Comparison of ENCODE assay signal across 8 cellular contexts in the genomic region with DNA sequence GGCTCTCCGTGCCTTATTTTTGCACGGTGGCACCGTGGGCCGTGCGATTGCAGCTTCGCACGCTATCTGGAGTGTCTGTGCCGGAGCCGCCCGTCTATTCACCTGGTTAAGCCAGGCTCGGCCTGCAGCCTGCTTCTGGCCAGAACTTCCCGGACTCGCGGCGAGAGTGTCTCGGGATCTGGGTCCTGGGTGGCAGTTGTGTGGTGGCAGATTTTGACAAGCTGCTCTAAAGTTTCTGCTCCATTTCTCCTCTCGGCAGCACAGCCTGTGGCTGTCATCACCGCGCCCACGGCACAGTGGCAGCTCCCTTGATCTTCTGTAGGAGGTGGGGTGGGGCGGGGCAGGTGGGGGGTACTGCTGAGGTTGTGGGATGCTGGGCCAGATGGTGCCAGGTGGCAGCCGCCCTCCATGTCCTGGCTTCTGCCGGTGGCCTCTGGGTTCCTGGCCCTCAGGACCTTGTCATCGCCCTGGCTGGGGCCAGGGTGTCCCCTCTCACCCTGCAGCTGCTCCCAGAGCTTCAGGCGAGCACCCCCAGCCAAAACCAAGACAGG. TPM values are rescaled to one million over a fixed set of nuclear protein-coding genes. Genes with fewer than 3 reads are reported as not detected.
A peak's percentile ranks its signal among the peaks of the same experiment; 100 is the strongest.
DNase-seq lines count a peak whose midpoint lies in the region; ATAC-seq, FAIRE-seq and TF ChIP-seq lines count a peak whose summit lies in the region.

No MANE protein-coding gene starts in this region.

- no TSS peak for BruUV-seq in K562 (replicated peaks; lab: Mats Ljungman, UMichigan)

- H3K27me3 Mint-ChIP-seq in stimulated activated memory B cell treated with anti-CD40 and anti-IgM and Interleukin-4, amounts not matched to agents 10 μg/mL and 1 μg/mL and 100 μg/mL, for 72 hours, result peaks cover 53% of the 10 kb centered on the region

- peak overlapping the region; percentile 54; the same call in 1 of the 2 replicates for H3K4me3 ChIP-seq in K562
- peak overlapping the region; percentile 25 to 57 for H3K4me3 ChIP-seq in left lung

- H3K27me3 ChIP-seq in K562 (ENCODE audit: control insufficient read depth in 2 of 2, insufficient read depth in 2 of 2, low read length in 2 of 2), result peaks cover 3 to 8% of the 10 kb centered on the region in 2 experiments; a peak in 3 of 5 replicates
- peaks cover 41 to 94% of the 10 kb centered on the region in 2 donors for H3K27me3 ChIP-seq in left lung

- no peaks in the 10 kb centered on the region for H3K9me3 ChIP-seq in K562 (replicated peaks; ENCODE audit: control insufficient read depth, insufficient read depth, low read depth, low read length)
- no peaks in the 10 kb centered on the region for H3K9me3 ChIP-seq in left lung

- peaks cover 28% of the 10 kb centered on the region; the same call in 1 of the 2 replicates for H4K20me1 ChIP-seq in K562 (replicated peaks; ENCODE audit: control insufficient read depth, insufficient read depth, low read length)

- peaks cover 31% of the 10 kb centered on the region for H3K4me1 Mint-ChIP-seq in stimulated activated memory B cell treated with anti-CD40 and anti-IgM and Interleukin-4, amounts not matched to agents 10 μg/mL and 1 μg/mL and 100 μg/mL, for 72 hours

- peak overlapping the region; percentile 60 for H3K27ac Mint-ChIP-seq in stimulated activated memory B cell treated with anti-CD40 and anti-IgM and Interleukin-4, amounts not matched to agents 10 μg/mL and 1 μg/mL and 100 μg/mL, for 72 hours

- H3K9me1 ChIP-seq in K562 (ENCODE audit: control insufficient read depth, insufficient read depth, low read length), result no peaks in the 10 kb centered on the region

- H3K4me2 ChIP-seq in K562 (ENCODE audit: insufficient read depth, low read length), result peak overlapping the region; percentile 63

- CTCF ChIA-PET in K562 (lab: Yijun Ruan, JAX; ENCODE audit: low intra/inter-chr PET ratio), result interaction anchor here (0.7 to 2.1 kb wide), 3 partner anchors 75 to 727 kb away, joined by 3 to 11 read pairs (median 3); no protein-coding TSS in a partner anchor

- no peaks in the 10 kb centered on the region for H3K36me3 ChIP-seq in K562 (ENCODE audit: control insufficient read depth, insufficient read depth, low read length)
- no peaks in the 10 kb centered on the region for H3K36me3 ChIP-seq in left lung

- no peak for TF ChIP-seq EP300 in K562 (IDR thresholded peaks at IDR 0.05; ENCODE audit: low read length)

- peaks cover 21% of the 10 kb centered on the region for H3K79me2 ChIP-seq in K562 (ENCODE audit: control insufficient read depth, insufficient read depth, low read length)

- POLR2A ChIA-PET in K562 (lab: Yijun Ruan, JAX), result interaction anchor here (0.6 kb wide), 2 partner anchors 99 to 699 kb away, joined by 3 read pairs; no protein-coding TSS in a partner anchor

- H3K36me3 Mint-ChIP-seq in stimulated activated memory B cell treated with anti-CD40 and anti-IgM and Interleukin-4, amounts not matched to agents 10 μg/mL and 1 μg/mL and 100 μg/mL, for 72 hours, result no peaks in the 10 kb centered on the region

- no peak for TF ChIP-seq RAD21 in K562 (CRISPR knock-in tag; conservative IDR thresholded peaks at IDR 0.05 in 1 of 2, IDR thresholded peaks at IDR 0.05 in 1 of 2)

- intact Hi-C loops in K562 (cut with micrococcal nuclease) (loop anchor here (5.0 to 10.0 kb wide), 3 partner anchors 214 to 1066 kb away; no protein-coding TSS in a partner anchor), left lung (cut with DNase I) (no loop called here)

- 29% methylated on average over 22 of the region's 25 CpGs for WGBS in K562 (ENCODE audit: insufficient coverage, low coverage, missing lambda C conversion rate)

- TF ChIP-seq CTCF in K562 (IDR thresholded peaks at IDR 0.05 in 2 of 3, conservative IDR thresholded peaks at IDR 0.05 in 1 of 3; ENCODE audit: insufficient read depth in 2 of 3, low read depth in 1 of 3, low read length in 3 of 3), result no peak
- no peak for TF ChIP-seq CTCF in left lung (IDR thresholded peaks at IDR 0.05)
- no peak for TF ChIP-seq CTCF in GM10266 (IDR thresholded peaks at IDR 0.05; ENCODE audit: control insufficient read depth, insufficient read depth, low read depth, missing control alignments)
- TF ChIP-seq CTCF in omental fat pad (IDR thresholded peaks at IDR 0.05), result no peak

- peak overlapping the region in 1 of 2 experiments; percentile 85; a peak in 2 of 4 replicates for H3K9ac ChIP-seq in K562 (ENCODE audit: insufficient read depth in 1 of 2, low read depth in 2 of 2, low read length in 2 of 2)

- TF ChIP-seq POLR2A in K562 (conservative IDR thresholded peaks at IDR 0.05), result no peak

- in situ Hi-C loops in K562 (cut with MboI), result loop anchor here (10.0 kb wide), 1 partner anchor 726 kb away; no protein-coding TSS in a partner anchor

- DNase-seq in DMS79 treated with DMSO at 0.1 percent for 48 hours (lab: John Stamatoyannopoulos, UW) (peak; percentile 44), NCI-H345 treated with DMSO at 0.1 percent for 48 hours (lab: John Stamatoyannopoulos, UW; ENCODE audit: unreplicated experiment) (peak; percentile 69), K562 (ENCODE audit: extremely low read depth in 1 of 4, low spot score in 3 of 4) (no peak), left lung (peak in 1 of 2 donors; percentile 80), GM10266 (ENCODE audit: extremely low spot score) (no peak), inferior parietal cortex (ENCODE audit: extremely low spot score) (no peak), omental fat pad (ENCODE audit: low spot score) (no peak)

- H2AFZ ChIP-seq in K562 (ENCODE audit: low read depth, low read length), result no peak overlapping the region

- peak overlapping the region; percentile 72 for H3K4me3 Mint-ChIP-seq in stimulated activated memory B cell treated with anti-CD40 and anti-IgM and Interleukin-4, amounts not matched to agents 10 μg/mL and 1 μg/mL and 100 μg/mL, for 72 hours

- no peak for FAIRE-seq in K562 (lab: Jason Lieb, UNC)

- ATAC-seq in K562 (no peak; the same call in 2 of the 3 replicates), left lung (peak; percentile 21), omental fat pad (ENCODE audit: low FRiP score) (no peak)
- ATAC-seq in stimulated activated memory B cell treated with anti-CD40 and anti-IgM and Interleukin-4, amounts not matched to agents 10 μg/mL and 1 μg/mL and 100 μg/mL, for 72 hours, result peak; percentile 3

- H3K27ac ChIP-seq in K562 (ENCODE audit: extremely low read depth, low read depth, low read length), result no peak overlapping the region
- H3K27ac ChIP-seq in left lung, result peak overlapping the region in 1 of 2 donors; percentile 59

- H3K4me1 ChIP-seq in K562 (replicated peaks in 1 of 2; ENCODE audit: control insufficient read depth in 2 of 2, insufficient read depth in 2 of 2, low read length in 2 of 2), result peaks cover 12 to 72% of the 10 kb centered on the region in 2 experiments; a peak in 4 of 5 replicates
- peaks cover 23 to 48% of the 10 kb centered on the region in 2 donors for H3K4me1 ChIP-seq in left lung

- no peaks in the 10 kb centered on the region for H3K9me3 Mint-ChIP-seq in stimulated activated memory B cell treated with anti-CD40 and anti-IgM and Interleukin-4, amounts not matched to agents 10 μg/mL and 1 μg/mL and 100 μg/mL, for 72 hours

TF ChIP-seq in K562, 482 proteins besides CTCF, POLR2A, EP300 and RAD21:
- no peak for TF ChIP-seq NUFIP1 (IDR thresholded peaks at IDR 0.05; ENCODE audit: partially characterized antibody)
- peak; percentile 36 for TF ChIP-seq SAP30 (IDR thresholded peaks at IDR 0.05; ENCODE audit: borderline replicate concordance, insufficient read depth, low read depth, low read length, poor library complexity, severe bottlenecking)
- TF ChIP-seq TEAD1 (CRISPR knock-in tag; IDR thresholded peaks at IDR 0.05), result 0 out of 4 replicates have a peak, but pooled peaks of 1 of the 2 experiments have one; percentile 23

RNA-seq across cellular contexts. Expression of gene MMP17, which starts 2.9 kb away (rescaled TPM):
- total RNA-seq in K562 (2011; cell fraction: chromatin; rRNA removed; ENCODE audit: low replicate concordance), result 65.7 and 167 TPM in 2 replicates
- 84.0 and 92.2 TPM in 2 replicates for total RNA-seq in K562 (2011; cell fraction: nucleolus; rRNA removed)
- 68.9 and 73.7 TPM in 2 replicates for total RNA-seq in K562 (2011; cell fraction: nucleoplasm; rRNA removed)
- total RNA-seq in K562 (2014; rRNA removed) (12.7 and 17.5 TPM in 2 replicates), K562 (2014; rRNA removed; fragmentation: Illumina TruSeq; extraction: Trizol) (0.93 and 1.1 TPM in 2 replicates), K562 (2015; rRNA removed; fragmentation: Illumina TruSeq; extraction: Trizol) (4.0 and 4.6 TPM in 2 replicates), K562 (2021) (18.0 and 20.1 TPM in 2 replicates), left lung (1 to 10 TPM; 2.7 to 5.2 TPM), omental fat pad (10 to 100 TPM in 1 of 4 donors, 1 to 10 TPM in 3; 2.3 to 10.9 (median 3.0) TPM)
- polyA plus RNA-seq in K562 (2011; rRNA removed) (17.1 and 57.8 TPM in 2 replicates), K562 (2014; fragmentation: Illumina TruSeq; extraction: Trizol) (5.0 and 11.6 TPM in 2 replicates), K562 (2014; fragmentation: Nextera tagmentation; extraction: Ambion mirVana) (not detected), K562 (2014; rRNA removed) (21.2 and 24.1 TPM in 2 replicates)
- polyA plus RNA-seq in K562 (2011; cell fraction: cytosol; rRNA removed), result 29.3 and 39.3 TPM in 2 replicates
- polyA plus RNA-seq in K562 (2011; cell fraction: nucleus; rRNA removed), result 170 and 193 TPM in 2 replicates
- 17.2 and 26.5 TPM in 2 replicates for polyA plus RNA-seq in K562 (2012)
- polyA minus RNA-seq in K562 (2011; rRNA and poly(A)+ RNA removed), result 4.9 and 7.1 TPM in 2 replicates
- polyA minus RNA-seq in K562 (2011; cell fraction: cytosol; rRNA and poly(A)+ RNA removed), result 13.5 and 30.6 TPM in 2 replicates
- polyA minus RNA-seq in K562 (2011; cell fraction: nucleus; rRNA and poly(A)+ RNA removed), result 25.7 and 56.9 TPM in 2 replicates

Comparison
In these comparisons a context has a peak if more than half of its experiments do, and no peak if none do; other contexts are left out.
1. DNase-seq: peak in DMS79 treated with DMSO at 0.1 percent for 48 hours (single experiment) and NCI-H345 treated with DMSO at 0.1 percent for 48 hours (single experiment); none in K562 (0 of 4), GM10266 (single experiment), inferior parietal cortex (single experiment) and omental fat pad (single experiment).
2. ATAC-seq: peak in left lung (single experiment) and stimulated activated memory B cell treated with anti-CD40 and anti-IgM and Interleukin-4, amounts not matched to agents 10 μg/mL and 1 μg/mL and 100 μg/mL, for 72 hours (single experiment); none in K562 (single experiment) and omental fat pad (single experiment).